In genomic region chr13:25097426-25097825, GRCh38 we compare ENCODE assay signal across 27 cellular contexts. TPM values are rescaled to one million over a fixed set of nuclear protein-coding genes. Genes with fewer than 3 reads are reported as not detected.
"Had no signal": no experiment of that assay in that cellular context is flagged by ENCODE, and none has a peak within 500 bp of the region (broad histone marks: within the 10 kb centered on the region; RNA-seq: fewer than 3 reads in every experiment).

No MANE protein-coding gene starts in this region.

- H3K4me3 Mint-ChIP-seq: activated B cell treated with CpG ODN at 0.5 μM for 24 hours; activated CD4-positive, alpha-beta memory T cell treated with anti-CD3 and anti-CD28 coated beads, Interleukin-2, amount 10 ng/mL, durations not matched to agents 7 days and 5 days; activated naive CD8-positive, alpha-beta T cell; activated T-cell treated with anti-CD3 and anti-CD28 coated beads, Interleukin-2, amount 50 U/mL, for 4 hours; activated T-helper 17 cell treated with anti-CD3 and anti-CD28 coated beads, Interleukin-2, amount 50 U/mL, for 72 hours; T-helper 17 cell; T-helper 2 cell treated with Interferon-gamma antibody and Interleukin-4, amounts not matched to agents 5 μg/mL and 100 μg/mL, for 36 hours had no signal

- H3K27ac ChIP-seq: body of pancreas, colonic mucosa, epithelial cell of prostate, WERI-Rb-1 had no signal

- H3K27ac Mint-ChIP-seq: activated B cell treated with CpG ODN at 0.5 μM for 24 hours; activated CD4-positive, alpha-beta memory T cell treated with anti-CD3 and anti-CD28 coated beads, Interleukin-2, amount 10 ng/mL, durations not matched to agents 7 days and 5 days; activated naive CD8-positive, alpha-beta T cell; activated T-helper 17 cell treated with anti-CD3 and anti-CD28 coated beads, Interleukin-2, amount 50 U/mL, for 72 hours; T-helper 17 cell; T-helper 2 cell treated with Interferon-gamma antibody and Interleukin-4, amounts not matched to agents 5 μg/mL and 100 μg/mL, for 36 hours had no signal

- H3K9me3 Mint-ChIP-seq: activated B cell treated with CpG ODN at 0.5 μM for 24 hours; activated CD4-positive, alpha-beta memory T cell treated with anti-CD3 and anti-CD28 coated beads, Interleukin-2, amount 10 ng/mL, durations not matched to agents 7 days and 5 days; activated T-cell treated with anti-CD3 and anti-CD28 coated beads, Interleukin-2, amount 50 U/mL, for 4 hours; activated T-helper 17 cell treated with anti-CD3 and anti-CD28 coated beads, Interleukin-2, amount 50 U/mL, for 72 hours; T-helper 2 cell treated with Interferon-gamma antibody and Interleukin-4, amounts not matched to agents 5 μg/mL and 100 μg/mL, for 36 hours had no signal

- H3K36me3 Mint-ChIP-seq: activated naive CD8-positive, alpha-beta T cell had no signal

- H3K9me3 ChIP-seq: body of pancreas, colonic mucosa had no signal

- H3K4me3 ChIP-seq: body of pancreas, colonic mucosa had no signal

- H3K4me1 Mint-ChIP-seq: activated T-helper 17 cell treated with anti-CD3 and anti-CD28 coated beads, Interleukin-2, amount 50 U/mL, for 72 hours; T-helper 17 cell had no signal

- FAIRE-seq: endometrium had no signal

- H3K4me1 ChIP-seq: body of pancreas, colonic mucosa had no signal

- H3K27me3 ChIP-seq: body of pancreas, colonic mucosa had no signal

- H3K36me3 ChIP-seq: colonic mucosa, WERI-Rb-1 had no signal

- DNase-seq: activated B cell treated with CpG ODN at 0.5 μM for 24 hours; activated CD4-positive, alpha-beta memory T cell treated with anti-CD3 and anti-CD28 coated beads, Interleukin-2, amount 10 ng/mL, durations not matched to agents 7 days and 5 days; activated CD4-positive, alpha-beta T cell treated with anti-CD3 and anti-CD28 coated beads for 48 hours; activated CD4-positive, alpha-beta T cell treated with anti-CD3 and anti-CD28 coated beads, Interleukin-2, amount 50 U/mL, for 4 hours; activated effector memory CD4-positive, alpha-beta T cell treated with Interleukin-2 at 50 U/mL for 16 hours; activated gamma-delta T cell treated with Interleukin-2 at 50 U/mL for 16 hours; activated naive CD4-positive, alpha-beta T cell treated with anti-CD3 and anti-CD28 coated beads, Interleukin-2, amount 50 U/mL, for 16 hours; activated naive CD4-positive, alpha-beta T cell treated with Interleukin-2 at 50 U/mL for 16 hours; activated T-cell treated with anti-CD3 and anti-CD28 coated beads, Interleukin-2, amount 50 U/mL, for 4 hours; amniotic stem cell; anterior cingulate cortex; body of pancreas; caudate nucleus; colonic mucosa; effector CD8-positive, alpha-beta T cell; foreskin fibroblast; head of caudate nucleus; T-helper 1 cell; T-helper 17 cell; T1000; WERI-Rb-1 had no signal

- ATAC-seq: activated CD4-positive, CD25-positive, alpha-beta regulatory T cell treated with anti-CD3 and anti-CD28 coated beads, Interleukin-2, amount 50 U/mL, for 24 hours; activated T-cell treated with anti-CD3 and anti-CD28 coated beads, Interleukin-2, amount 50 U/mL, for 4 hours; activated T-helper 17 cell treated with anti-CD3 and anti-CD28 coated beads, Interleukin-2, amount 50 U/mL, for 72 hours; body of pancreas; T-helper 17 cell had no signal

RNA-seq across cellular contexts. Expression of gene PABPC3, which starts 1.5 kb away (rescaled TPM):
- total RNA-seq: body of pancreas had no signal
